12 cellular contexts compared by ENCODE assay signal in the genomic region with DNA sequence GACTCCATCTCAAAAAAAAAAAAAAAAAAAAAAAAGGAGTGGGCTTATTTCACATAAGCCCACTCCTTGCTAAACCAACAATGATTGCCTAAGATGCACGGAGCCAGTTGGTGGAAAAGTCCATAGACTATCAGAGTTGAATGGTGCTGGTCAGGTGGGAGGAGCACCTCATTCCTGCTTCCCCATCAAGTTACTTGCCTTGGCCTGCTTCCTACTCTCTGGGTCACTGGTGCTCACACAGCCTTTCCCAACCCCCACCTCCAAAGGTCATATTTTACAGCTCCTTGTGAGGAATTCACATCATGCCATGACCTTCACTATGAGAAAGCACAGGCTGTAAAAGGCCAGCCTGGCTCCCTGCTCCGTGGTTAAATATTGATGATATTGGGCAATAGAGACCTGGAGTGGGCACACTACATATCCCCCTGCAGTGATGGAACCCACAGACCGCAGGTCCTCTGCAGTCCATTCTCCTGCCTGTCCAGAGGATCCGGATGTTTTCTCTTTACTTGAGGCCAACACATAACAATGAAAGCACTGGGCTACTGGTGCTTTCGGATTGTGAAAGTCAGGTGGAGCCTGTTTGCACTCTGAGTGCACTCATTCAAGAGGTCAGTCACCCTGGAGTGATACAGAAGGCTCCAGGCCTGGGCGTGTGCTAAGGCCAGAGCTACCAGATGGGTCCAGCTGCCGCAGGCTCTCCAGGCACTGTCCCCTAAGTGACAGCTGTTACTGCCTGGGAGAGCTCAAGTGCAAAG. TPM values are rescaled to one million over a fixed set of nuclear protein-coding genes. Genes with fewer than 3 reads are reported as not detected.
DNase-seq lines count a peak whose midpoint lies in the region; ATAC-seq lines count a peak whose summit lies in the region.
"Had no signal": no experiment of that assay in that cellular context is flagged by ENCODE, and none has a peak within 500 bp of the region (broad histone marks: within the 10 kb centered on the region; RNA-seq: fewer than 3 reads in every experiment).

A gene (plus strand): TSS at position 664 of the 758 bp plus-strand sequence. CDS start 4,618 bp downstream, outside the sequence.

- H3K4me1 ChIP-seq in rectal smooth muscle tissue (ENCODE audit: control insufficient read depth, insufficient read depth, low read length), result no peaks in the 10 kb centered on the region

- H3K27ac ChIP-seq in rectal smooth muscle tissue (ENCODE audit: low read depth, low read length), result no peak within 1 kb of the TSS
- H3K27ac ChIP-seq: neutrophil had no signal

- peak; percentile 84 for DNase-seq in HT-29 (ENCODE audit: low spot score)
- peak; percentile 77 to 82 for DNase-seq in SHP77 (lab: John Stamatoyannopoulos, UW)
- peak; percentile 85 for DNase-seq in left ventricle myocardium superior
- DNase-seq in midbrain (lab: John Stamatoyannopoulos, UW), result no peak
- DNase-seq: activated naive CD4-positive, alpha-beta T cell; cortex of kidney; hypothalamus had no signal

- intact Hi-C loops in left ventricle myocardium superior (cut with micrococcal nuclease), result no loop called here

- H3K4me3 ChIP-seq in rectal smooth muscle tissue (ENCODE audit: low read length), result peak within 1 kb of the TSS; percentile 10

- H3K36me3 ChIP-seq in rectal smooth muscle tissue (ENCODE audit: control insufficient read depth, insufficient read depth, low read length), result no peaks in the 10 kb centered on the region
- H3K36me3 ChIP-seq: neutrophil had no signal

- no peak within 1 kb of the TSS for H3K9ac ChIP-seq in rectal smooth muscle tissue (ENCODE audit: low read length)

- ATAC-seq in left ventricle myocardium superior (peak; percentile 91), GM21526 (IDR thresholded peaks at IDR 0.05; ENCODE audit: low FRiP score, unreplicated experiment) (no peak), HG03521 (IDR thresholded peaks at IDR 0.05; ENCODE audit: unreplicated experiment) (no peak), HG02610 (IDR thresholded peaks at IDR 0.05; ENCODE audit: unreplicated experiment) (no peak)

- H3K27me3 ChIP-seq in rectal smooth muscle tissue (ENCODE audit: control insufficient read depth, insufficient read depth, low read length), result no peaks in the 10 kb centered on the region

RNA-seq across cellular contexts. Expression of the gene that starts here (rescaled TPM):
- 0.39 and 0.64 TPM in 2 replicates for total RNA-seq in HT-29 (2014; rRNA removed; shearing (Covaris generic))
- total RNA-seq in left ventricle myocardium superior, result not detected

Comparison
In these comparisons a context has a peak if more than half of its experiments do, and no peak if none do; other contexts are left out.
1. Peak in DNase-seq in HT-29; RNA of the gene not detected or under 1 TPM.
2. Peak in DNase-seq and ATAC-seq in left ventricle myocardium superior; RNA of the gene not detected or under 1 TPM.